In genomic region chr10:12479437-12479844, GRCh38 we compare ENCODE assay signal across 17 cellular contexts.
DNase-seq lines count a peak whose midpoint lies in the region; ATAC-seq and TF ChIP-seq lines count a peak whose summit lies in the region.
"Had no signal": no experiment of that assay in that cellular context is flagged by ENCODE, and none has a peak within 500 bp of the region (broad histone marks: within the 10 kb centered on the region; RNA-seq: fewer than 3 reads in every experiment).

No MANE protein-coding gene starts in this region.

- H3K27me3 Mint-ChIP-seq in memory B cell: no peaks in the 10 kb centered on the region
- H3K27me3 Mint-ChIP-seq: CD4-positive, alpha-beta T cell; IgD-negative memory B cell had no signal

- no peak overlapping the region for H3K27ac ChIP-seq in colonic mucosa
- H3K27ac ChIP-seq in spleen: no peak overlapping the region
- H3K27ac ChIP-seq: C4-2B had no signal

- H3K4me1 ChIP-seq in colonic mucosa: no peaks in the 10 kb centered on the region
- peaks cover 0 to 31% (median 19%) of the 10 kb centered on the region in 6 donors for H3K4me1 ChIP-seq in spleen
- H3K4me1 ChIP-seq: Caco-2 had no signal

- H3K9ac ChIP-seq in colonic mucosa (ENCODE audit: low read depth in 2 of 2, low read length in 2 of 2): no peak overlapping the region

- H3K27me3 ChIP-seq in colonic mucosa (no peaks in the 10 kb centered on the region), spleen (replicated peaks in 1 of 7) (no peaks in the 10 kb centered on the region)

- no peak for TF ChIP-seq POLR2A in spleen (IDR thresholded peaks at IDR 0.05)

- H3K36me3 ChIP-seq in colonic mucosa (no peaks in the 10 kb centered on the region), spleen (no peaks in the 10 kb centered on the region)

- WGBS in spleen, 5 donors: 92 to 98% (median 94%) methylated on average over 8 to 12 of the region's 12 CpGs

- intact Hi-C loops in colonic mucosa (cut with DNase I): no loop called here
- intact Hi-C loops in spleen (cut with DNase I; ENCODE audit: low total_unique reads): no loop called here

- H3K9me3 ChIP-seq in colonic mucosa (no peaks in the 10 kb centered on the region), spleen (peaks cover 0 to 5% (median 0%) of the 10 kb centered on the region in 8 donors)

- ATAC-seq in memory B cell (ENCODE audit: low read depth): no peak
- no peak for ATAC-seq in GM21528 (IDR thresholded peaks at IDR 0.05; ENCODE audit: low FRiP score, unreplicated experiment)
- no peak for ATAC-seq in HG02642 (IDR thresholded peaks at IDR 0.05; ENCODE audit: poor library complexity, unreplicated experiment)
- ATAC-seq: HCT116, HepG2 had no signal

- peak overlapping the region; percentile 61 for H3K27ac Mint-ChIP-seq in memory B cell
- H3K27ac Mint-ChIP-seq: CD4-positive, alpha-beta T cell; HFFc6 had no signal

- H3K9me3 Mint-ChIP-seq in memory B cell: peaks cover 2% of the 10 kb centered on the region

- DNase-seq in colonic mucosa (peak; percentile 40), memory B cell (ENCODE audit: low spot score in 2 of 2) (no peak), spleen (peak; percentile 63), GM19240 (ENCODE audit: insufficient read length, low spot score) (no peak), OCI-M1 (lab: John Stamatoyannopoulos, UW) (no peak)
- DNase-seq: ACHN; Caco-2; CD4-positive, alpha-beta T cell; GOT3; H7; HFFc6 had no signal

- H3K4me3 ChIP-seq in colonic mucosa (no peak overlapping the region), spleen (no peak overlapping the region)

- no peak overlapping the region for H3K4me3 Mint-ChIP-seq in memory B cell
- H3K4me3 Mint-ChIP-seq: CD4-positive, alpha-beta T cell; HFFc6 had no signal

- TF ChIP-seq CTCF in colonic mucosa (IDR thresholded peaks at IDR 0.05) (no peak), spleen (IDR thresholded peaks at IDR 0.05 in 8 of 11, conservative IDR thresholded peaks at IDR 0.05 in 3 of 11) (no peak)

- H3K4me1 Mint-ChIP-seq in memory B cell: peaks cover 52% of the 10 kb centered on the region

- H3K36me3 Mint-ChIP-seq in memory B cell: peaks cover 26% of the 10 kb centered on the region

Comparison
In these comparisons a context has a peak if more than half of its experiments do, and no peak if none do; other contexts are left out.
1. DNase-seq: peak in colonic mucosa (single experiment) and spleen (single experiment); none in memory B cell (0 of 2), GM19240 (single experiment) and OCI-M1 (single experiment).